Comparison of ENCODE assay signal across 16 cellular contexts in genomic region chr2:74887445-74887951, GRCh38. TPM values are rescaled to one million over a fixed set of nuclear protein-coding genes. Genes with fewer than 3 reads are reported as not detected.
DNase-seq lines count a peak whose midpoint lies in the region; ATAC-seq lines count a peak whose summit lies in the region.
"Had no signal": no experiment of that assay in that cellular context is flagged by ENCODE, and none has a peak within 500 bp of the region (broad histone marks: within the 10 kb centered on the region; RNA-seq: fewer than 3 reads in every experiment).

No MANE protein-coding gene starts in this region.

- peaks cover 50% of the 10 kb centered on the region for H3K36me3 Mint-ChIP-seq in activated CD8-positive, alpha-beta memory T cell treated with anti-CD3 and anti-CD28 coated beads, Interleukin-2, amount 10 ng/mL, durations not matched to agents 7 days and 5 days
- peaks cover 39% of the 10 kb centered on the region for H3K36me3 Mint-ChIP-seq in natural killer cell treated with Interleukin-12 subunit alpha and Interleukin-12 subunit beta and Interleukin-15 and Interleukin-18, amount 100 ng/mL, for 72 hours

- H3K27me3 Mint-ChIP-seq in activated CD8-positive, alpha-beta memory T cell treated with anti-CD3 and anti-CD28 coated beads, Interleukin-2, amount 10 ng/mL, durations not matched to agents 7 days and 5 days: no peaks in the 10 kb centered on the region
- no peaks in the 10 kb centered on the region for H3K27me3 Mint-ChIP-seq in stimulated activated naive CD8-positive, alpha-beta T cell treated with anti-CD3 and anti-CD28 coated beads, Interleukin-15, amount 100 ng/mL, for 72 hours
- no peaks in the 10 kb centered on the region for H3K27me3 Mint-ChIP-seq in natural killer cell treated with Interleukin-12 subunit alpha and Interleukin-12 subunit beta and Interleukin-15 and Interleukin-18, amount 100 ng/mL, for 72 hours
- H3K27me3 Mint-ChIP-seq: memory B cell had no signal

- H3K27ac ChIP-seq in SJSA1 (peak overlapping the region; percentile 73), epithelial cell of prostate (peak overlapping the region; percentile 88)
- H3K27ac ChIP-seq: 22Rv1, esophagus muscularis mucosa had no signal

- no peak overlapping the region for H3K4me2 ChIP-seq in skeletal muscle satellite cell (ENCODE audit: low read length)

- no peaks in the 10 kb centered on the region for H3K9me3 Mint-ChIP-seq in activated CD8-positive, alpha-beta memory T cell treated with anti-CD3 and anti-CD28 coated beads, Interleukin-2, amount 10 ng/mL, durations not matched to agents 7 days and 5 days (ENCODE audit: low read depth)
- no peaks in the 10 kb centered on the region for H3K9me3 Mint-ChIP-seq in stimulated activated naive CD8-positive, alpha-beta T cell treated with anti-CD3 and anti-CD28 coated beads, Interleukin-15, amount 100 ng/mL, for 72 hours
- H3K9me3 Mint-ChIP-seq in natural killer cell treated with Interleukin-12 subunit alpha and Interleukin-12 subunit beta and Interleukin-15 and Interleukin-18, amount 100 ng/mL, for 72 hours: no peaks in the 10 kb centered on the region
- H3K9me3 Mint-ChIP-seq: memory B cell had no signal

- no peak overlapping the region for H3K27ac Mint-ChIP-seq in activated CD8-positive, alpha-beta memory T cell treated with anti-CD3 and anti-CD28 coated beads, Interleukin-2, amount 10 ng/mL, durations not matched to agents 7 days and 5 days
- no peak overlapping the region for H3K27ac Mint-ChIP-seq in stimulated activated naive CD8-positive, alpha-beta T cell treated with anti-CD3 and anti-CD28 coated beads, Interleukin-15, amount 100 ng/mL, for 72 hours
- H3K27ac Mint-ChIP-seq in natural killer cell treated with Interleukin-12 subunit alpha and Interleukin-12 subunit beta and Interleukin-15 and Interleukin-18, amount 100 ng/mL, for 72 hours: no peak overlapping the region
- H3K27ac Mint-ChIP-seq: memory B cell had no signal

- peak; percentile 41 for DNase-seq in activated CD8-positive, alpha-beta memory T cell treated with anti-CD3 and anti-CD28 coated beads for 24 hours
- no peak for DNase-seq in activated CD8-positive, alpha-beta memory T cell treated with anti-CD3 and anti-CD28 coated beads, Interleukin-2, amount 10 ng/mL, durations not matched to agents 7 days and 5 days
- DNase-seq in SJSA1 (ENCODE audit: low read depth in 1 of 2, low spot score in 2 of 2) (peak; percentile 84 to 87), epithelial cell of prostate (ENCODE audit: low read depth, low spot score) (peak; percentile 82), NCI-H1092 treated with DMSO at 0.1 percent for 48 hours (lab: John Stamatoyannopoulos, UW) (no peak)
- no peak for DNase-seq in stimulated activated naive CD8-positive, alpha-beta T cell treated with anti-CD3 and anti-CD28 coated beads, Interleukin-15, amount 100 ng/mL, for 72 hours
- DNase-seq in natural killer cell treated with Interleukin-12 subunit alpha and Interleukin-12 subunit beta and Interleukin-15 and Interleukin-18, amount 100 ng/mL, for 72 hours (ENCODE audit: low spot score): no peak
- DNase-seq: activated CD4-positive, alpha-beta T cell treated with anti-CD3 and anti-CD28 coated beads, Interleukin-2, amount 50 U/mL, for 4 hours; activated gamma-delta T cell; cerebellar nuclear complex; NCI-H510A treated with DMSO at 0.1 percent for 48 hours; stimulated activated CD4-positive, alpha-beta T cell treated with anti-CD3 and anti-CD28 coated beads, Interleukin-12 subunit alpha, Interleukin-12 subunit beta, amount 100 ng/mL, for 4 hours had no signal

- H3K27me3 ChIP-seq in SJSA1 (replicated peaks): no peaks in the 10 kb centered on the region
- H3K27me3 ChIP-seq in skeletal muscle satellite cell (ENCODE audit: control insufficient read depth, insufficient read depth, low read length): no peaks in the 10 kb centered on the region
- H3K27me3 ChIP-seq: esophagus muscularis mucosa had no signal

- peak overlapping the region; percentile 49 for H3K9ac ChIP-seq in skeletal muscle satellite cell (ENCODE audit: low read depth, low read length)

- no peaks in the 10 kb centered on the region for H3K4me1 Mint-ChIP-seq in activated CD8-positive, alpha-beta memory T cell treated with anti-CD3 and anti-CD28 coated beads, Interleukin-2, amount 10 ng/mL, durations not matched to agents 7 days and 5 days
- H3K4me1 Mint-ChIP-seq in stimulated activated naive CD8-positive, alpha-beta T cell treated with anti-CD3 and anti-CD28 coated beads, Interleukin-15, amount 100 ng/mL, for 72 hours: no peaks in the 10 kb centered on the region
- H3K4me1 Mint-ChIP-seq in natural killer cell treated with Interleukin-12 subunit alpha and Interleukin-12 subunit beta and Interleukin-15 and Interleukin-18, amount 100 ng/mL, for 72 hours (ENCODE audit: low read depth in 2 of 2): peaks cover 4 to 6% of the 10 kb centered on the region in 2 donors
- H3K4me1 Mint-ChIP-seq: memory B cell had no signal

- no peaks in the 10 kb centered on the region for H3K9me3 ChIP-seq in SJSA1 (replicated peaks)
- H3K9me3 ChIP-seq in skeletal muscle satellite cell (replicated peaks; ENCODE audit: low read length): no peaks in the 10 kb centered on the region
- H3K9me3 ChIP-seq: esophagus muscularis mucosa had no signal

- H3K4me3 ChIP-seq in SJSA1 (no peak overlapping the region), skeletal muscle satellite cell (ENCODE audit: low read length) (no peak overlapping the region)
- H3K4me3 ChIP-seq: esophagus muscularis mucosa had no signal

- H3K36me3 ChIP-seq in SJSA1: peaks cover 22% of the 10 kb centered on the region
- peaks cover 21% of the 10 kb centered on the region for H3K36me3 ChIP-seq in skeletal muscle satellite cell (ENCODE audit: insufficient read depth, low read length)

- ATAC-seq in activated CD8-positive, alpha-beta memory T cell treated with anti-CD3 and anti-CD28 coated beads, Interleukin-2, amount 10 ng/mL, durations not matched to agents 7 days and 5 days: no peak
- no peak for ATAC-seq in stimulated activated naive CD8-positive, alpha-beta T cell treated with anti-CD3 and anti-CD28 coated beads, Interleukin-15, amount 100 ng/mL, for 72 hours
- ATAC-seq in natural killer cell treated with Interleukin-12 subunit alpha and Interleukin-12 subunit beta and Interleukin-15 and Interleukin-18, amount 100 ng/mL, for 72 hours: no peak

- no peak overlapping the region for H3K4me3 Mint-ChIP-seq in activated CD8-positive, alpha-beta memory T cell treated with anti-CD3 and anti-CD28 coated beads, Interleukin-2, amount 10 ng/mL, durations not matched to agents 7 days and 5 days
- H3K4me3 Mint-ChIP-seq in stimulated activated naive CD8-positive, alpha-beta T cell treated with anti-CD3 and anti-CD28 coated beads, Interleukin-15, amount 100 ng/mL, for 72 hours: no peak overlapping the region
- no peak overlapping the region for H3K4me3 Mint-ChIP-seq in natural killer cell treated with Interleukin-12 subunit alpha and Interleukin-12 subunit beta and Interleukin-15 and Interleukin-18, amount 100 ng/mL, for 72 hours
- H3K4me3 Mint-ChIP-seq: memory B cell had no signal

- CTCF ChIA-PET in activated CD8-positive, alpha-beta memory T cell treated with anti-CD3 and anti-CD28 coated beads, Interleukin-2, amount 10 ng/mL, durations not matched to agents 7 days and 5 days (lab: Charles Lee): interaction anchor here (1.0 to 1.5 kb wide), 2 partner anchors 51 to 173 kb away, joined by 3 read pairs; no protein-coding TSS in a partner anchor

- H3K4me1 ChIP-seq in SJSA1 (replicated peaks) (peaks cover 51% of the 10 kb centered on the region), skeletal muscle satellite cell (ENCODE audit: control insufficient read depth, insufficient read depth, low read length) (peaks cover 26% of the 10 kb centered on the region)
- H3K4me1 ChIP-seq: esophagus muscularis mucosa had no signal

RNA-seq across cellular contexts. Expression of gene HK2, which starts 53.6 kb away (rescaled TPM):
- 10 to 100 TPM; 32.2 to 45.8 TPM for total RNA-seq in activated CD8-positive, alpha-beta memory T cell treated with anti-CD3 and anti-CD28 coated beads, Interleukin-2, amount 10 ng/mL, durations not matched to agents 7 days and 5 days
- total RNA-seq in SJSA1 (2014; rRNA removed; shearing (Covaris generic)): 5.0 and 7.1 TPM in 2 replicates
- 36.2 and 54.2 TPM in 2 replicates for total RNA-seq in skeletal muscle satellite cell (2012; rRNA removed)
- 10 to 100 TPM; 71.3 to 78.1 TPM for total RNA-seq in natural killer cell treated with Interleukin-12 subunit alpha and Interleukin-12 subunit beta and Interleukin-15 and Interleukin-18, amount 100 ng/mL, for 72 hours

Comparison
In these comparisons a context has a peak if more than half of its experiments do, and no peak if none do; other contexts are left out.
1. DNase-seq: peak in activated CD8-positive, alpha-beta memory T cell treated with anti-CD3 and anti-CD28 coated beads for 24 hours (single experiment), SJSA1 (2 of 2) and epithelial cell of prostate (single experiment); none in activated CD8-positive, alpha-beta memory T cell treated with anti-CD3 and anti-CD28 coated beads, Interleukin-2, amount 10 ng/mL, durations not matched to agents 7 days and 5 days (single experiment), NCI-H1092 treated with DMSO at 0.1 percent for 48 hours (single experiment), stimulated activated naive CD8-positive, alpha-beta T cell treated with anti-CD3 and anti-CD28 coated beads, Interleukin-15, amount 100 ng/mL, for 72 hours (0 of 2) and natural killer cell treated with Interleukin-12 subunit alpha and Interleukin-12 subunit beta and Interleukin-15 and Interleukin-18, amount 100 ng/mL, for 72 hours (single experiment).